In the genomic region with DNA sequence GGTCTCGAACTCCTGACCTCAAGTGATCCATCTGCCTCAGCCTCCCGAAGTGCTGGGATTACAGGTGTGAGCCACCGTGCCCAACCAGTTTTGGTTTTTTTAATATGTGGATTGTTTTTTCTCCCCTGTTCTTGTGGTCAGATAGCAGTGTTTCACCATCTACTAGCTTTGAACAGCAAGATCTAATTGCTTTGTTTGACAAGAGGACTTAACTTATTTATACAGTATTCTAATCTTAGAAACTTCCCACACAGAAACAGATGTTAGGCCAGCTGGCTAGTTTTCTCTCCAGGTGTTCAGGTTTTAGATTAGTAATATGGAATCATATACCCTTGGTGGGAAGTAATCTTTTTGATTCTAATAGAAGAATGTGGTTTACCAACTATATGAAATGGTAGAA, we compare ENCODE assay signal across 23 cellular contexts.
"Had no signal": no experiment of that assay in that cellular context is flagged by ENCODE, and none has a peak within 500 bp of the region (broad histone marks: within the 10 kb centered on the region; RNA-seq: fewer than 3 reads in every experiment).

No MANE protein-coding gene starts in this region.

- H3K9me3 ChIP-seq: spleen, tibial artery had no signal

- H3K4me1 Mint-ChIP-seq: stimulated activated memory B cell treated with anti-CD40 and anti-IgM and Interleukin-4, amounts not matched to agents 10 μg/mL and 1 μg/mL and 100 μg/mL, for 72 hours had no signal

- H3K9me3 Mint-ChIP-seq: endodermal cell; naive thymus-derived CD4-positive, alpha-beta T cell; nephron progenitor cell; stimulated activated memory B cell treated with anti-CD40 and anti-IgM and Interleukin-4, amounts not matched to agents 10 μg/mL and 1 μg/mL and 100 μg/mL, for 72 hours; stimulated activated naive CD8-positive, alpha-beta T cell treated with anti-CD3 and anti-CD28 coated beads, Interleukin-15, Interleukin-2, amounts not matched to agents 100 ng/mL and 50 ng/mL, for 24 hours had no signal

- DNase-seq: effector CD4-positive, alpha-beta T cell; endodermal cell; erythroblast; foreskin melanocyte; head of caudate nucleus; left colon; left ventricle myocardium superior; mesenchymal stem cell; naive thymus-derived CD4-positive, alpha-beta T cell; nephron progenitor cell; posterior cingulate gyrus; spleen; stimulated activated CD4-positive, alpha-beta T cell treated with anti-CD3 and anti-CD28 coated beads, Interleukin-15, amount 100 ng/mL, for 24 hours; stimulated activated CD4-positive, alpha-beta T cell treated with anti-CD3 and anti-CD28 coated beads, Interleukin-1b, Interleukin-23, amount 100 ng/mL, for 48 hours; stimulated activated CD4-positive, alpha-beta T cell treated with anti-CD3 and anti-CD28 coated beads, Interleukin-4, amount 100 ng/mL, for 24 hours; tibial artery had no signal

- H3K27me3 Mint-ChIP-seq: stimulated activated naive CD8-positive, alpha-beta T cell treated with anti-CD3 and anti-CD28 coated beads, Interleukin-15, Interleukin-2, amounts not matched to agents 100 ng/mL and 50 ng/mL, for 24 hours had no signal

- H3K27ac Mint-ChIP-seq: endodermal cell; nephron progenitor cell; stimulated activated memory B cell treated with anti-CD40 and anti-IgM and Interleukin-4, amounts not matched to agents 10 μg/mL and 1 μg/mL and 100 μg/mL, for 72 hours; stimulated activated naive CD8-positive, alpha-beta T cell treated with anti-CD3 and anti-CD28 coated beads, Interleukin-15, Interleukin-2, amounts not matched to agents 100 ng/mL and 50 ng/mL, for 24 hours had no signal

- H3K27ac ChIP-seq: coronary artery, hepatocyte, spleen, tibial artery had no signal

- H3K36me3 Mint-ChIP-seq: stimulated activated memory B cell treated with anti-CD40 and anti-IgM and Interleukin-4, amounts not matched to agents 10 μg/mL and 1 μg/mL and 100 μg/mL, for 72 hours had no signal

- H3K4me3 Mint-ChIP-seq: endodermal cell; naive thymus-derived CD4-positive, alpha-beta T cell; nephron progenitor cell; stimulated activated memory B cell treated with anti-CD40 and anti-IgM and Interleukin-4, amounts not matched to agents 10 μg/mL and 1 μg/mL and 100 μg/mL, for 72 hours; stimulated activated naive CD8-positive, alpha-beta T cell treated with anti-CD3 and anti-CD28 coated beads, Interleukin-15, Interleukin-2, amounts not matched to agents 100 ng/mL and 50 ng/mL, for 24 hours had no signal

- H3K4me1 ChIP-seq: tibial artery had no signal

- FAIRE-seq: endothelial cell of umbilical vein had no signal

- H3K27me3 ChIP-seq: hepatocyte, spleen, tibial artery had no signal

- ATAC-seq: left colon; left ventricle myocardium superior; naive thymus-derived CD4-positive, alpha-beta T cell; sciatic nerve; stimulated activated memory B cell treated with anti-CD40 and anti-IgM and Interleukin-4, amounts not matched to agents 10 μg/mL and 1 μg/mL and 100 μg/mL, for 72 hours had no signal

- H3K4me3 ChIP-seq: coronary artery, hepatocyte, lung, spleen, tibial artery had no signal
